Comparison of ENCODE assay signal across 17 cellular contexts in the genomic region with DNA sequence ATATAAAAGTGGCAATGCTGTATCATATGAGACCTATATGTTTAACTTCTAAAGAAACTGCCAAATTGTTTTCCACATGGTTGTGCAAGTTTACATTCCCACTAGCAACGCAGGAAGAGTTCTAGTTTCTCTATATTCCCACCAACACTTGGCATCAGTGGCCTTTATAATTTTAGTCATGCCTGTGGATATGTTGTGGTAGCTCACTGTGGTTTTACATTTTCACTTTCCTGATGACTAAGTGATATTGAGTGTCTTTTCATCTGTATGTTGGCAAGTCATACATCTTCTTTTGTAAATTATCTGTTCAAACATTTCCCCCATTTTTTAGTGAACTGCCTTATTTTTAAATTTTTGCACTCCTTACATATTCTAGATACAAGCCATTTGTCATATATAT.
DNase-seq lines count a peak whose midpoint lies in the region; ATAC-seq and TF ChIP-seq lines count a peak whose summit lies in the region.
"Had no signal": no experiment of that assay in that cellular context is flagged by ENCODE, and none has a peak within 500 bp of the region (broad histone marks: within the 10 kb centered on the region; RNA-seq: fewer than 3 reads in every experiment).

No MANE protein-coding gene starts in this region.

- TF ChIP-seq CTCF in cardiac fibroblast (IDR thresholded peaks at IDR 0.05; ENCODE audit: low read depth, low read length): no peak

- H3K36me3 Mint-ChIP-seq in activated naive CD4-positive, alpha-beta T cell treated with anti-CD3 and anti-CD28 coated beads, Interleukin-2, amount 50 U/mL, for 72 hours: no peaks in the 10 kb centered on the region
- H3K36me3 Mint-ChIP-seq in stimulated activated effector memory CD8-positive, alpha-beta T cell treated with anti-CD3 and anti-CD28 coated beads, Interleukin-12 subunit alpha, Interleukin-12 subunit beta, amount 100 ng/mL, for 72 hours: no peaks in the 10 kb centered on the region
- H3K36me3 Mint-ChIP-seq: WTC11 had no signal

- peak; percentile 49 to 72 for ATAC-seq in activated naive CD4-positive, alpha-beta T cell treated with anti-CD3 and anti-CD28 coated beads, Interleukin-2, amount 50 U/mL, for 72 hours
- ATAC-seq in stimulated activated effector memory CD8-positive, alpha-beta T cell treated with anti-CD3 and anti-CD28 coated beads, Interleukin-12 subunit alpha, Interleukin-12 subunit beta, amount 100 ng/mL, for 72 hours: peak; percentile 79
- ATAC-seq in Right ventricle myocardium inferior (no peak), HG02678 (IDR thresholded peaks at IDR 0.05; ENCODE audit: unreplicated experiment) (no peak)
- ATAC-seq: WTC11 had no signal

- no peak overlapping the region for H3K4me3 ChIP-seq in cardiac fibroblast (replicated peaks in 1 of 2; ENCODE audit: low read depth in 2 of 2, low read length in 2 of 2)
- H3K4me3 ChIP-seq: lung, SK-N-MC, spleen, upper lobe of left lung had no signal

- no peak for DNase-seq in activated naive CD4-positive, alpha-beta T cell treated with anti-CD3 and anti-CD28 coated beads, Interleukin-2, amount 50 U/mL, for 72 hours (ENCODE audit: low spot score in 2 of 2)
- no peak for DNase-seq in activated naive CD4-positive, alpha-beta T cell (lab: John Stamatoyannopoulos, UW)
- DNase-seq in MV-4-11 (lab: John Stamatoyannopoulos, UW) (peak; percentile 61), cardiac fibroblast (ENCODE audit: low read depth in 2 of 2) (peak; percentile 54 to 67), globus pallidus (ENCODE audit: low spot score) (no peak), Right ventricle myocardium inferior (ENCODE audit: missing footprints) (no peak)
- DNase-seq in stimulated activated effector memory CD8-positive, alpha-beta T cell treated with anti-CD3 and anti-CD28 coated beads, Interleukin-12 subunit alpha, Interleukin-12 subunit beta, amount 100 ng/mL, for 72 hours (ENCODE audit: low spot score in 2 of 2): no peak
- DNase-seq: effector CD4-positive, alpha-beta T cell; hippocampal formation; NCI-H1417 treated with DMSO at 0.1 percent for 48 hours; NCI-H69; spleen; upper lobe of left lung had no signal

- intact Hi-C loops in Right ventricle myocardium inferior (cut with DNase I): no loop called here

- no peak overlapping the region for H3K27ac Mint-ChIP-seq in activated naive CD4-positive, alpha-beta T cell treated with anti-CD3 and anti-CD28 coated beads, Interleukin-2, amount 50 U/mL, for 72 hours
- no peak overlapping the region for H3K27ac Mint-ChIP-seq in stimulated activated effector memory CD8-positive, alpha-beta T cell treated with anti-CD3 and anti-CD28 coated beads, Interleukin-12 subunit alpha, Interleukin-12 subunit beta, amount 100 ng/mL, for 72 hours
- H3K27ac Mint-ChIP-seq: WTC11 had no signal

- no peaks in the 10 kb centered on the region for H3K4me1 Mint-ChIP-seq in stimulated activated effector memory CD8-positive, alpha-beta T cell treated with anti-CD3 and anti-CD28 coated beads, Interleukin-12 subunit alpha, Interleukin-12 subunit beta, amount 100 ng/mL, for 72 hours
- H3K4me1 Mint-ChIP-seq: WTC11 had no signal

- no peak overlapping the region for H3K4me3 Mint-ChIP-seq in stimulated activated effector memory CD8-positive, alpha-beta T cell treated with anti-CD3 and anti-CD28 coated beads, Interleukin-12 subunit alpha, Interleukin-12 subunit beta, amount 100 ng/mL, for 72 hours
- H3K4me3 Mint-ChIP-seq: WTC11 had no signal

- no peaks in the 10 kb centered on the region for H3K9me3 Mint-ChIP-seq in activated naive CD4-positive, alpha-beta T cell treated with anti-CD3 and anti-CD28 coated beads, Interleukin-2, amount 50 U/mL, for 72 hours
- no peaks in the 10 kb centered on the region for H3K9me3 Mint-ChIP-seq in stimulated activated effector memory CD8-positive, alpha-beta T cell treated with anti-CD3 and anti-CD28 coated beads, Interleukin-12 subunit alpha, Interleukin-12 subunit beta, amount 100 ng/mL, for 72 hours
- H3K9me3 Mint-ChIP-seq: WTC11 had no signal

Comparison
In these comparisons a context has a peak if more than half of its experiments do, and no peak if none do; other contexts are left out.
1. ATAC-seq: peak in activated naive CD4-positive, alpha-beta T cell treated with anti-CD3 and anti-CD28 coated beads, Interleukin-2, amount 50 U/mL, for 72 hours (2 of 2) and stimulated activated effector memory CD8-positive, alpha-beta T cell treated with anti-CD3 and anti-CD28 coated beads, Interleukin-12 subunit alpha, Interleukin-12 subunit beta, amount 100 ng/mL, for 72 hours (single experiment); none in Right ventricle myocardium inferior (single experiment) and HG02678 (single experiment).
2. DNase-seq: peak in MV-4-11 (single experiment) and cardiac fibroblast (2 of 2); none in activated naive CD4-positive, alpha-beta T cell treated with anti-CD3 and anti-CD28 coated beads, Interleukin-2, amount 50 U/mL, for 72 hours (0 of 2), activated naive CD4-positive, alpha-beta T cell (0 of 4), stimulated activated effector memory CD8-positive, alpha-beta T cell treated with anti-CD3 and anti-CD28 coated beads, Interleukin-12 subunit alpha, Interleukin-12 subunit beta, amount 100 ng/mL, for 72 hours (0 of 2), globus pallidus (single experiment) and Right ventricle myocardium inferior (single experiment).